Comparison of ENCODE assay signal across 17 cellular contexts in the genomic region with DNA sequence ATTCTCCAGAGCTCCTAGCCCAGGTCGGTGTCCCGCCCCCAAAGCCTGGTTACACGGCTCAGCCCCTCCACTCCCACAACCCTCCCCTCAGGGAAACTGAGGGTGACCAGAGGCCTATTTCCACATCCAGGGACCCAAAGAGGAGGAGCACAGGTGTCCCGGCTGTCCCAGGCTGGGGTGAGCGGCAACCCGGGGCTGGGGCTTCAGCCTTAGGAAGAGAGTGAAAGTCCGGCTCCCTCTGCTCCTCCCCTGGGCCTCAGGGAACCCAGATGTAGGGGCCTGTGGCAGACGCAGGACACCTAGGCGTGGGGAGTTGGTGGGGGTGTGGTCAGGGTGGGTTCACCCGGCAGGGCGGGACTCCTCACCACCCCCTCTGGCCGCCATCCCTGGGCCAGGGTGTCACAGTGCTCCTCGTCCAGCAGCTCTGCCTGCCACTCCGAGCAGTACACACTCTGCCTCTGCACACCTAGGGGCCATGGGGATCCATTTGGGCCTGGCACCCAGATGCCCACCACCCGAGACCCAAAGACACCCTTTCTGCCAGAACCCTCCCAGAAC.
"Had no signal": no experiment of that assay in that cellular context is flagged by ENCODE, and none has a peak within 500 bp of the region (broad histone marks: within the 10 kb centered on the region; RNA-seq: fewer than 3 reads in every experiment).

No MANE protein-coding gene starts in this region.

- H3K4me1 ChIP-seq: parathyroid adenoma, uterus had no signal

- H3K9me3 ChIP-seq: esophagus muscularis mucosa, neutrophil, SJCRH30, stomach, uterus had no signal

- H3K27ac ChIP-seq: esophagus muscularis mucosa, neutrophil, parathyroid adenoma, SJCRH30, uterus had no signal

- H3K27me3 ChIP-seq: dorsolateral prefrontal cortex, esophagus muscularis mucosa, neutrophil, SJCRH30, stomach, uterus had no signal

- H3K36me3 ChIP-seq: uterus had no signal

- DNase-seq: activated CD4-positive, alpha-beta T cell treated with anti-CD3 and anti-CD28 coated beads for 4 hours; activated CD8-positive, alpha-beta memory T cell treated with anti-CD3 and anti-CD28 coated beads, Interleukin-2, amount 50 U/mL, for 4 hours; activated CD8-positive, alpha-beta T cell treated with anti-CD3 and anti-CD28 coated beads, Interleukin-2, amount 10 ng/mL, durations not matched to agents 7 days and 5 days; activated effector memory CD4-positive, alpha-beta T cell treated with anti-CD3 and anti-CD28 coated beads, Interleukin-2, amount 50 U/mL, for 16 hours; activated T-cell treated with anti-CD3 and anti-CD28 coated beads, Interleukin-2, amount 50 U/mL, for 48 hours; hypothalamus; naive B cell; SJCRH30; small intestine; T-helper 2 cell had no signal

- FAIRE-seq: endometrium, small intestine had no signal

- ATAC-seq: activated CD8-positive, alpha-beta T cell treated with anti-CD3 and anti-CD28 coated beads, Interleukin-2, amount 10 ng/mL, durations not matched to agents 7 days and 5 days had no signal

- H3K4me3 ChIP-seq: dorsolateral prefrontal cortex, esophagus muscularis mucosa, SJCRH30, stomach, uterus had no signal
